16 cellular contexts compared by ENCODE assay signal in the genomic region with DNA sequence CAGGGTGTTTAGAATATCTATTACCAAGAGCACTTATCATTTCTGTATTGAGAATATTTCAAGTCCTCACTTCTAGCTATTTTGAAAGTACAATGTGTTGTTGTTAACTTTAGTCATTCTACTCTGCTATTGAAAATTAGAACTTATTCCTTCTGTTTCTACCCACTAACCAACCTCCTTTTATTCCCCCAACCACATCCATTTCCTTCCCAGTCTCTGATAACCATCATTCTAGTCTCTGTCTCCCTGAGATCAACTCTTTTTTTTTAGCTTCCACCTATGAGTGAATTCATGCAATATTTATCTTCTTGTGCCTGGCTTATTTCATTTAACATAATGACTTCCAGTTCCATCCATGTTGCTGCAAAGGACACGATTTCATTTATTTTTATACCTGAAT.
A peak's percentile ranks its signal among the peaks of the same experiment; 100 is the strongest.
DNase-seq lines count a peak whose midpoint lies in the region; ATAC-seq lines count a peak whose summit lies in the region.
"Had no signal": no experiment of that assay in that cellular context is flagged by ENCODE, and none has a peak within 500 bp of the region (broad histone marks: within the 10 kb centered on the region; RNA-seq: fewer than 3 reads in every experiment).

No MANE protein-coding gene starts in this region.

- no peaks in the 10 kb centered on the region for H3K9me3 Mint-ChIP-seq in activated naive CD4-positive, alpha-beta T cell treated with anti-CD3 and anti-CD28 coated beads for 36 hours
- H3K9me3 Mint-ChIP-seq in activated T-helper 17 cell treated with anti-CD3 and anti-CD28 coated beads, Interleukin-2, amount 50 U/mL, for 72 hours = no peaks in the 10 kb centered on the region
- peaks cover 0 to 3% (median 0%) of the 10 kb centered on the region in 9 donors for H3K9me3 Mint-ChIP-seq in naive thymus-derived CD8-positive, alpha-beta T cell

- no peak for DNase-seq in activated naive CD4-positive, alpha-beta T cell treated with anti-CD3 and anti-CD28 coated beads for 36 hours
- DNase-seq in activated naive CD4-positive, alpha-beta T cell (lab: John Stamatoyannopoulos, UW) = no peak
- DNase-seq in naive thymus-derived CD8-positive, alpha-beta T cell = peak in 1 of 10 donors; percentile 3
- DNase-seq in LoVo (ENCODE audit: low spot score) (no peak), MG63 (no peak)
- DNase-seq: Calu3, DMS53, HCEC 1CT, IMR-90, NCI-H1436, NCI-H2029, NCI-H748 treated with DMSO at 0.1 percent for 48 hours, OCI-M1, SIG-M5 had no signal

- CTCF ChIA-PET in activated naive CD4-positive, alpha-beta T cell treated with anti-CD3 and anti-CD28 coated beads for 36 hours (lab: Charles Lee) = interaction anchor here (1.0 to 3.3 kb wide), 3 partner anchors 14 to 606 kb away, joined by 3 to 16 read pairs (median 4); no protein-coding TSS in a partner anchor

- H3K27ac ChIP-seq in KOPT-K1 (ENCODE audit: low read depth, low read length, poor library complexity, severe bottlenecking) = peak overlapping the region; percentile 70

- H3K9me3 ChIP-seq in KOPT-K1 (ENCODE audit: insufficient read depth, low read length, poor library complexity, severe bottlenecking) = no peaks in the 10 kb centered on the region
- no peaks in the 10 kb centered on the region for H3K9me3 ChIP-seq in MG63

- H3K4me3 ChIP-seq in MG63 = no peak overlapping the region

- intact Hi-C loops in activated naive CD4-positive, alpha-beta T cell treated with anti-CD3 and anti-CD28 coated beads for 36 hours (cut with micrococcal nuclease) = no loop called here

- no peaks in the 10 kb centered on the region for H3K36me3 Mint-ChIP-seq in activated naive CD4-positive, alpha-beta T cell treated with anti-CD3 and anti-CD28 coated beads for 36 hours (ENCODE audit: low read depth)
- no peaks in the 10 kb centered on the region for H3K36me3 Mint-ChIP-seq in activated T-helper 17 cell treated with anti-CD3 and anti-CD28 coated beads, Interleukin-2, amount 50 U/mL, for 72 hours (ENCODE audit: low read depth)
- H3K36me3 Mint-ChIP-seq in naive thymus-derived CD8-positive, alpha-beta T cell = peaks cover 0 to 4% (median 0%) of the 10 kb centered on the region in 3 donors

- H3K36me3 ChIP-seq in KOPT-K1 (ENCODE audit: insufficient read depth, low read length) (no peaks in the 10 kb centered on the region), MG63 (no peaks in the 10 kb centered on the region)

- H3K27me3 ChIP-seq in MG63 = no peaks in the 10 kb centered on the region

- no peak for ATAC-seq in activated T-helper 17 cell treated with anti-CD3 and anti-CD28 coated beads, Interleukin-2, amount 50 U/mL, for 72 hours (replicated peaks)
- no peak for ATAC-seq in naive thymus-derived CD8-positive, alpha-beta T cell

- H3K4me1 Mint-ChIP-seq in activated naive CD4-positive, alpha-beta T cell treated with anti-CD3 and anti-CD28 coated beads for 36 hours (ENCODE audit: low read depth) = peaks cover 15% of the 10 kb centered on the region
- H3K4me1 Mint-ChIP-seq in activated T-helper 17 cell treated with anti-CD3 and anti-CD28 coated beads, Interleukin-2, amount 50 U/mL, for 72 hours = peaks cover 6% of the 10 kb centered on the region
- peaks cover 7 to 17% (median 13%) of the 10 kb centered on the region in 4 donors for H3K4me1 Mint-ChIP-seq in naive thymus-derived CD8-positive, alpha-beta T cell

- H3K4me3 Mint-ChIP-seq in activated naive CD4-positive, alpha-beta T cell treated with anti-CD3 and anti-CD28 coated beads for 36 hours = peak overlapping the region; percentile 8
- H3K4me3 Mint-ChIP-seq in activated T-helper 17 cell treated with anti-CD3 and anti-CD28 coated beads, Interleukin-2, amount 50 U/mL, for 72 hours = peak overlapping the region; percentile 70
- H3K4me3 Mint-ChIP-seq in naive thymus-derived CD8-positive, alpha-beta T cell = peak overlapping the region in 6 of 10 donors; percentile 5 to 46 (median 20)

- H3K27me3 Mint-ChIP-seq in activated naive CD4-positive, alpha-beta T cell treated with anti-CD3 and anti-CD28 coated beads for 36 hours (ENCODE audit: low read depth) = no peaks in the 10 kb centered on the region
- H3K27me3 Mint-ChIP-seq in activated T-helper 17 cell treated with anti-CD3 and anti-CD28 coated beads, Interleukin-2, amount 50 U/mL, for 72 hours = no peaks in the 10 kb centered on the region
- no peaks in the 10 kb centered on the region for H3K27me3 Mint-ChIP-seq in naive thymus-derived CD8-positive, alpha-beta T cell

- POLR2A ChIA-PET in naive thymus-derived CD8-positive, alpha-beta T cell (lab: Charles Lee) = interaction anchor here (1.2 to 1.6 kb wide), 2 partner anchors 22 to 546 kb away, joined by 4 to 9 read pairs; no protein-coding TSS in a partner anchor

- H3K27ac Mint-ChIP-seq in activated naive CD4-positive, alpha-beta T cell treated with anti-CD3 and anti-CD28 coated beads for 36 hours = peak overlapping the region; percentile 54
- no peak overlapping the region for H3K27ac Mint-ChIP-seq in activated T-helper 17 cell treated with anti-CD3 and anti-CD28 coated beads, Interleukin-2, amount 50 U/mL, for 72 hours
- peak overlapping the region in 8 of 10 donors; percentile 14 to 69 (median 42) for H3K27ac Mint-ChIP-seq in naive thymus-derived CD8-positive, alpha-beta T cell

Comparison
In these comparisons a context has a peak if more than half of its experiments do, and no peak if none do; other contexts are left out.
1. H3K4me3 Mint-ChIP-seq: peak in every context shown above with its lines; median percentile 70 in activated T-helper 17 cell treated with anti-CD3 and anti-CD28 coated beads, Interleukin-2, amount 50 U/mL, for 72 hours; 20 in naive thymus-derived CD8-positive, alpha-beta T cell; 8 in activated naive CD4-positive, alpha-beta T cell treated with anti-CD3 and anti-CD28 coated beads for 36 hours.